In the genomic region with DNA sequence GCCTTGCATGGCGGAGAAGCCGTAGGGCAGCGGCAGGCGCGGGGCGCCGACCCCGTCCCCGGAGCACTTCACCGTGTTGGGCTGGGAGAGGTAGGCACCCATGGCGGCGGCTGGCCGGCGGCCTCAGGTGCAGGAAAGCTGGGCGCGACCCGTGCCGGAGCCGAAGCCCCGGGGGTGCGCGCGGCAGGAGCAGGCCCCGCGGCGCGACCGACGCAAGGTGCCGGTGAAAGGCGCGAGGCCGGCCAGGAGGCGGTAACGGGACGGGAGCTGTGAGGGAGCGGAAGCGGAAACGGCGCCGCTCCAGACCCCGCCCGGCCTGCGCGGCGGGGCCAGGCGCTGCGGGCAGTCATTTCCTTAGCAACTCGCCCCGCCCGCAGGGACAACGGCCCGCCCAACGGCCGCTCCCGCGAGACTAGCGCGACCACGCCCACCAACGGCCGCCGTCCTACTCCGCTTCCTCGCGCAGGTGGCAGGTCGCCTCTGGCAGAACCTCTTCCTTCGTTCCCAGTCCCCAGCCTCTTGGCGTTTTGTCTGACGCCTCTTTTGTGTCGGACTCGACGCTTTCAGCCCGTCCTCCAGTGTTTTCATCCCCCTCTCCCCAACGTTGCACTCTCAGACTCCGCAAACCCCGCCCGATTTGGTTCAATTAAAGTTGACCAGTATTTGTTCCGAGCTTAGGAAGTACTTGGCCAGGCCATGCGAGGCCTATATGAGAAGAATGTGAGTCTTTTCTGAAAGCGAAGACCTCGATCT, we compare ENCODE assay signal across 1 cellular context.
TF ChIP-seq lines count a peak whose summit lies in the region.

A gene with protein sequence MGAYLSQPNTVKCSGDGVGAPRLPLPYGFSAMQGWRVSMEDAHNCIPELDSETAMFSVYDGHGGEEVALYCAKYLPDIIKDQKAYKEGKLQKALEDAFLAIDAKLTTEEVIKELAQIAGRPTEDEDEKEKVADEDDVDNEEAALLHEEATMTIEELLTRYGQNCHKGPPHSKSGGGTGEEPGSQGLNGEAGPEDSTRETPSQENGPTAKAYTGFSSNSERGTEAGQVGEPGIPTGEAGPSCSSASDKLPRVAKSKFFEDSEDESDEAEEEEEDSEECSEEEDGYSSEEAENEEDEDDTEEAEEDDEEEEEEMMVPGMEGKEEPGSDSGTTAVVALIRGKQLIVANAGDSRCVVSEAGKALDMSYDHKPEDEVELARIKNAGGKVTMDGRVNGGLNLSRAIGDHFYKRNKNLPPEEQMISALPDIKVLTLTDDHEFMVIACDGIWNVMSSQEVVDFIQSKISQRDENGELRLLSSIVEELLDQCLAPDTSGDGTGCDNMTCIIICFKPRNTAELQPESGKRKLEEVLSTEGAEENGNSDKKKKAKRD (minus strand): TSS at position 271 of the 753 bp plus-strand sequence. CDS start 169 bp downstream, at position 102.

TF ChIP-seq in HepG2, 621 proteins besides CTCF, POLR2A, EP300 and RAD21 (continued from another document and continues in another):
- TF ChIP-seq, protein P1, sequence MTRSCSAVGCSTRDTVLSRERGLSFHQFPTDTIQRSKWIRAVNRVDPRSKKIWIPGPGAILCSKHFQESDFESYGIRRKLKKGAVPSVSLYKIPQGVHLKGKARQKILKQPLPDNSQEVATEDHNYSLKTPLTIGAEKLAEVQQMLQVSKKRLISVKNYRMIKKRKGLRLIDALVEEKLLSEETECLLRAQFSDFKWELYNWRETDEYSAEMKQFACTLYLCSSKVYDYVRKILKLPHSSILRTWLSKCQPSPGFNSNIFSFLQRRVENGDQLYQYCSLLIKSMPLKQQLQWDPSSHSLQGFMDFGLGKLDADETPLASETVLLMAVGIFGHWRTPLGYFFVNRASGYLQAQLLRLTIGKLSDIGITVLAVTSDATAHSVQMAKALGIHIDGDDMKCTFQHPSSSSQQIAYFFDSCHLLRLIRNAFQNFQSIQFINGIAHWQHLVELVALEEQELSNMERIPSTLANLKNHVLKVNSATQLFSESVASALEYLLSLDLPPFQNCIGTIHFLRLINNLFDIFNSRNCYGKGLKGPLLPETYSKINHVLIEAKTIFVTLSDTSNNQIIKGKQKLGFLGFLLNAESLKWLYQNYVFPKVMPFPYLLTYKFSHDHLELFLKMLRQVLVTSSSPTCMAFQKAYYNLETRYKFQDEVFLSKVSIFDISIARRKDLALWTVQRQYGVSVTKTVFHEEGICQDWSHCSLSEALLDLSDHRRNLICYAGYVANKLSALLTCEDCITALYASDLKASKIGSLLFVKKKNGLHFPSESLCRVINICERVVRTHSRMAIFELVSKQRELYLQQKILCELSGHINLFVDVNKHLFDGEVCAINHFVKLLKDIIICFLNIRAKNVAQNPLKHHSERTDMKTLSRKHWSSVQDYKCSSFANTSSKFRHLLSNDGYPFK (CRISPR knock-in tag; IDR thresholded peaks at IDR 0.05; ENCODE audit: borderline replicate concordance) = peak; percentile 68; the same call in 1 of the 2 replicates
- TF ChIP-seq REPIN1 (CRISPR knock-in tag; IDR thresholded peaks at IDR 0.05; ENCODE audit: borderline replicate concordance, low read depth) (peak; percentile 96), ARNT2 (CRISPR knock-in tag; IDR thresholded peaks at IDR 0.05; ENCODE audit: low read depth) (peak; percentile 98), EED (CRISPR knock-in tag; IDR thresholded peaks at IDR 0.05) (no peak), HCFC1 (IDR thresholded peaks at IDR 0.05; ENCODE audit: low read depth, low read length) (peak; percentile 48; the same call in 1 of the 2 replicates), POLR2AphosphoS2 (IDR thresholded peaks at IDR 0.05; ENCODE audit: low read depth, low read length) (0 out of 2 replicates have a peak, but pooled peaks have one; percentile 53), ZNF441 (CRISPR knock-in tag; IDR thresholded peaks at IDR 0.05; ENCODE audit: borderline replicate concordance) (peak; percentile 97), ETS1 (CRISPR knock-in tag; IDR thresholded peaks at IDR 0.05) (peak; percentile 92), ZNF124 (CRISPR knock-in tag; IDR thresholded peaks at IDR 0.05) (peak; percentile 82), HOXD1 (CRISPR knock-in tag; IDR thresholded peaks at IDR 0.05) (no peak; the same call in 1 of the 2 replicates), ZBTB1 (CRISPR knock-in tag; IDR thresholded peaks at IDR 0.05; ENCODE audit: borderline replicate concordance) (0 out of 2 replicates have a peak, but pooled peaks have one; percentile 21), TBX2 (CRISPR knock-in tag; IDR thresholded peaks at IDR 0.05; ENCODE audit: borderline replicate concordance) (peak; percentile 75; the same call in 1 of the 2 replicates), ZNF264 (CRISPR knock-in tag; IDR thresholded peaks at IDR 0.05) (no peak), ZFP82 (CRISPR knock-in tag; IDR thresholded peaks at IDR 0.05; ENCODE audit: borderline replicate concordance) (no peak), NFE2L1 (CRISPR knock-in tag; IDR thresholded peaks at IDR 0.05; ENCODE audit: borderline replicate concordance) (no peak), LCORL (IDR thresholded peaks at IDR 0.05) (no peak), LCORL (CRISPR knock-in tag; IDR thresholded peaks at IDR 0.05) (peak; percentile 80), ZKSCAN1 (IDR thresholded peaks at IDR 0.05; ENCODE audit: low read length) (no peak), ZNF841 (CRISPR knock-in tag; IDR thresholded peaks at IDR 0.05; ENCODE audit: borderline replicate concordance) (no peak), ZNF883 (CRISPR knock-in tag; IDR thresholded peaks at IDR 0.05; ENCODE audit: not compliant biosample characterization) (peak; percentile 95), ZNF552 (CRISPR knock-in tag; IDR thresholded peaks at IDR 0.05; ENCODE audit: borderline replicate concordance) (no peak; the same call in 1 of the 2 replicates), ZNF678 (CRISPR knock-in tag; IDR thresholded peaks at IDR 0.05) (peak; percentile 82), ZMAT3 (CRISPR knock-in tag; conservative IDR thresholded peaks at IDR 0.05) (peak; percentile 90; the same call in 1 of the 2 replicates), ZMAT5 (CRISPR knock-in tag; IDR thresholded peaks at IDR 0.05; ENCODE audit: borderline replicate concordance, low read depth) (no peak), XBP1 (CRISPR knock-in tag; IDR thresholded peaks at IDR 0.05) (peak; percentile 64; the same call in 1 of the 2 replicates), AHDC1 (CRISPR knock-in tag; IDR thresholded peaks at IDR 0.05; ENCODE audit: borderline replicate concordance) (peak; percentile 80; the same call in 1 of the 2 replicates), TP53 (CRISPR knock-in tag; conservative IDR thresholded peaks at IDR 0.05) (peak; percentile 52; the same call in 1 of the 2 replicates), REXO4 (CRISPR knock-in tag; IDR thresholded peaks at IDR 0.05; ENCODE audit: borderline replicate concordance) (no peak)
- TF ChIP-seq, protein P2, sequence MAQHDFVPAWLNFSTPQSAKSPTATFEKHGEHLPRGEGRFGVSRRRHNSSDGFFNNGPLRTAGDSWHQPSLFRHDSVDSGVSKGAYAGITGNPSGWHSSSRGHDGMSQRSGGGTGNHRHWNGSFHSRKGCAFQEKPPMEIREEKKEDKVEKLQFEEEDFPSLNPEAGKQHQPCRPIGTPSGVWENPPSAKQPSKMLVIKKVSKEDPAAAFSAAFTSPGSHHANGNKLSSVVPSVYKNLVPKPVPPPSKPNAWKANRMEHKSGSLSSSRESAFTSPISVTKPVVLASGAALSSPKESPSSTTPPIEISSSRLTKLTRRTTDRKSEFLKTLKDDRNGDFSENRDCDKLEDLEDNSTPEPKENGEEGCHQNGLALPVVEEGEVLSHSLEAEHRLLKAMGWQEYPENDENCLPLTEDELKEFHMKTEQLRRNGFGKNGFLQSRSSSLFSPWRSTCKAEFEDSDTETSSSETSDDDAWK (CRISPR knock-in tag; IDR thresholded peaks at IDR 0.05) = no peak
- TF ChIP-seq, protein P3, sequence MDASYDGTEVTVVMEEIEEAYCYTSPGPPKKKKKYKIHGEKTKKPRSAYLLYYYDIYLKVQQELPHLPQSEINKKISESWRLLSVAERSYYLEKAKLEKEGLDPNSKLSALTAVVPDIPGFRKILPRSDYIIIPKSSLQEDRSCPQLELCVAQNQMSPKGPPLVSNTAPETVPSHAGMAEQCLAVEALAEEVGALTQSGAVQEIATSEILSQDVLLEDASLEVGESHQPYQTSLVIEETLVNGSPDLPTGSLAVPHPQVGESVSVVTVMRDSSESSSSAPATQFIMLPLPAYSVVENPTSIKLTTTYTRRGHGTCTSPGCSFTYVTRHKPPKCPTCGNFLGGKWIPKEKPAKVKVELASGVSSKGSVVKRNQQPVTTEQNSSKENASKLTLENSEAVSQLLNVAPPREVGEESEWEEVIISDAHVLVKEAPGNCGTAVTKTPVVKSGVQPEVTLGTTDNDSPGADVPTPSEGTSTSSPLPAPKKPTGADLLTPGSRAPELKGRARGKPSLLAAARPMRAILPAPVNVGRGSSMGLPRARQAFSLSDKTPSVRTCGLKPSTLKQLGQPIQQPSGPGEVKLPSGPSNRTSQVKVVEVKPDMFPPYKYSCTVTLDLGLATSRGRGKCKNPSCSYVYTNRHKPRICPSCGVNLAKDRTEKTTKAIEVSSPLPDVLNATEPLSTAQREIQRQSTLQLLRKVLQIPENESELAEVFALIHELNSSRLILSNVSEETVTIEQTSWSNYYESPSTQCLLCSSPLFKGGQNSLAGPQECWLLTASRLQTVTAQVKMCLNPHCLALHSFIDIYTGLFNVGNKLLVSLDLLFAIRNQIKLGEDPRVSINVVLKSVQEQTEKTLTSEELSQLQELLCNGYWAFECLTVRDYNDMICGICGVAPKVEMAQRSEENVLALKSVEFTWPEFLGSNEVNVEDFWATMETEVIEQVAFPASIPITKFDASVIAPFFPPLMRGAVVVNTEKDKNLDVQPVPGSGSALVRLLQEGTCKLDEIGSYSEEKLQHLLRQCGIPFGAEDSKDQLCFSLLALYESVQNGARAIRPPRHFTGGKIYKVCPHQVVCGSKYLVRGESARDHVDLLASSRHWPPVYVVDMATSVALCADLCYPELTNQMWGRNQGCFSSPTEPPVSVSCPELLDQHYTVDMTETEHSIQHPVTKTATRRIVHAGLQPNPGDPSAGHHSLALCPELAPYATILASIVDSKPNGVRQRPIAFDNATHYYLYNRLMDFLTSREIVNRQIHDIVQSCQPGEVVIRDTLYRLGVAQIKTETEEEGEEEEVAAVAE (CRISPR knock-in tag; IDR thresholded peaks at IDR 0.05; ENCODE audit: borderline replicate concordance) = 0 out of 2 replicates have a peak, but pooled peaks have one; percentile 43
- TF ChIP-seq, protein P4, sequence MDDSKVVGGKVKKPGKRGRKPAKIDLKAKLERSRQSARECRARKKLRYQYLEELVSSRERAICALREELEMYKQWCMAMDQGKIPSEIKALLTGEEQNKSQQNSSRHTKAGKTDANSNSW (CRISPR knock-in tag; IDR thresholded peaks at IDR 0.05; ENCODE audit: borderline replicate concordance) = peak; percentile 95
- TF ChIP-seq, protein P5, sequence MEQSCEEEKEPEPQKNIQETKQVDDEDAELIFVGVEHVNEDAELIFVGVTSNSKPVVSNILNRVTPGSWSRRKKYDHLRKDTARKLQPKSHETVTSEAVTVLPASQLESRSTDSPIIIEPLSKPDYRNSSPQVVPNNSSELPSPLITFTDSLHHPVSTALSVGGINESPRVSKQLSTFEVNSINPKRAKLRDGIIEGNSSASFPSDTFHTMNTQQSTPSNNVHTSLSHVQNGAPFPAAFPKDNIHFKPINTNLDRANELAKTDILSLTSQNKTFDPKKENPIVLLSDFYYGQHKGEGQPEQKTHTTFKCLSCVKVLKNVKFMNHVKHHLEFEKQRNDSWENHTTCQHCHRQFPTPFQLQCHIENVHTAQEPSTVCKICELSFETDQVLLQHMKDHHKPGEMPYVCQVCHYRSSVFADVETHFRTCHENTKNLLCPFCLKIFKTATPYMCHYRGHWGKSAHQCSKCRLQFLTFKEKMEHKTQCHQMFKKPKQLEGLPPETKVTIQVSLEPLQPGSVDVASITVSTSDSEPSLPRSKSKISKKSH (CRISPR knock-in tag; IDR thresholded peaks at IDR 0.05; ENCODE audit: borderline replicate concordance) = peak; percentile 84; the same call in 1 of the 2 replicates
